ENCODE assay signal across 17 cellular contexts in genomic region chr3:160953681-160954080, GRCh38.
"Had no signal": no experiment of that assay in that cellular context is flagged by ENCODE, and none has a peak within 500 bp of the region (broad histone marks: within the 10 kb centered on the region; RNA-seq: fewer than 3 reads in every experiment).

No MANE protein-coding gene starts in this region.

- DNase-seq: colonic mucosa; effector memory CD8-positive, alpha-beta T cell; esophagus squamous epithelium; foreskin fibroblast; glutamatergic neuron; left ventricle myocardium inferior; lower lobe of right lung; natural killer cell; nucleus accumbens; ovary; sigmoid colon; stimulated activated CD4-positive, alpha-beta T cell treated with anti-CD3 and anti-CD28 coated beads, Interleukin-12 subunit alpha, Interleukin-12 subunit beta, amount 100 ng/mL, for 4 hours; stimulated activated naive CD4-positive, alpha-beta T cell treated with Interleukin-2 at 50 U/mL for 16 hours; trophoblast cell had no signal

- H3K36me3 ChIP-seq: colonic mucosa, esophagus squamous epithelium, gastroesophageal sphincter, left ventricle myocardium inferior, lower lobe of right lung, ovary, right atrium auricular region, sigmoid colon had no signal

- H3K9me3 ChIP-seq: colonic mucosa, esophagus squamous epithelium, gastroesophageal sphincter, left ventricle myocardium inferior, lower lobe of right lung, ovary, right atrium auricular region, sigmoid colon had no signal

- H3K4me3 ChIP-seq: colonic mucosa, esophagus squamous epithelium, gastroesophageal sphincter, left ventricle myocardium inferior, lower lobe of right lung, ovary, right atrium auricular region, sigmoid colon, skin epidermis had no signal

- H3K4me1 ChIP-seq: colonic mucosa, esophagus squamous epithelium, lower lobe of right lung had no signal

- H3K27ac ChIP-seq: colonic mucosa, esophagus squamous epithelium, gastroesophageal sphincter, lower lobe of right lung, ovary, right atrium auricular region, sigmoid colon, skin epidermis had no signal

- H3K27me3 ChIP-seq: colonic mucosa, esophagus squamous epithelium, gastroesophageal sphincter, ovary, right atrium auricular region, sigmoid colon had no signal
